ENCODE assay signal across 1 cellular context in genomic region chr14:98909251-98909944, GRCh38.
TF ChIP-seq lines count a peak whose summit lies in the region.

No MANE protein-coding gene starts in this region.

TF ChIP-seq in HCT116, 20 proteins besides CTCF, POLR2A, EP300 and RAD21 (continued from another document):
- TF ChIP-seq REST (IDR thresholded peaks at IDR 0.05; ENCODE audit: low read depth) (no peak), SRF (IDR thresholded peaks at IDR 0.05; ENCODE audit: low read depth) (0 out of 2 replicates have a peak, but pooled peaks have one; percentile 56), ZNF274 (IDR thresholded peaks at IDR 0.05; ENCODE audit: low read depth, low read length) (no peak), EGR1 (IDR thresholded peaks at IDR 0.05; ENCODE audit: low read depth) (0 out of 2 replicates have a peak, but pooled peaks have one; percentile 16), POLR2AphosphoS5 (IDR thresholded peaks at IDR 0.05; ENCODE audit: low read depth, low read length) (peak; percentile 57), ATF3 (IDR thresholded peaks at IDR 0.05) (no peak; the same call in 1 of the 2 replicates), CBX3 (IDR thresholded peaks at IDR 0.05; ENCODE audit: low read depth) (peak; percentile 90), JUND (IDR thresholded peaks at IDR 0.05) (peak; percentile 90)
